Comparison of ENCODE assay signal across 8 cellular contexts in the genomic region with DNA sequence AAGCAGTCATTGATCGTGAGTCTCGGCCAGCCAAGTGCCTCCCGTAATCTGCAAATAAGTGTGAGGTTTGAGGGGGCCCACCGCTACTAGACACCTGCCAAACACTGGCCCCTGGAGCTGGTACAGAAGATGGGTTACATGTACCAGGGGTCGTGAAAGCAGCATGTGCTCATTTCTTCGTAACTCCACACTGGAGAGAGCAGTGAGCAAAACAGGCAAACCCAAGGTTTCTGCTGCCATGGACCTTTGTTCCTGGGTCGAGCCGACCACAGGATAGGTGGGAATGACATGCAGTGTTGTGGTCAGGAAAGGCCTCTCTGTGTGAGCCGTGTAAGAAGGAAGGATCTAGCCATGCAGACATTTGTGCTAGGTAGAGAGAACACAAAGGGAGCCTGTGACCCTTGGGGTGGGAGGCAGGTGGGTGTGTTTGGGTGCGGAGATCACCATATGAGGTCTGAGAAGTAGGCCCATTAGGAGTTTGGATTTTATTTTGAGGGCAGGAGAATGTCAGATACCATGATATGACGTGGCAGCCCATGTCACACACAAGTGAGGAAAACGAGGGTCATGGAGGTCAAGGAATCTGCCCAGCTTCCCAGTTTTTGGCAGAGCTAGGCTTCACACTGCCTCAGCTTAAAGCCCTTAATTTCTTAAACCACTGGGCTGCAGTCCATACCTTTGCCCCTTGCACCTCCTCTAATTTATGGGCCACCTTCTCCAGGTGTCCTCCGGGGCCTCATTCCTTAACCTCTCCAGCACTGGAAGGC. TPM values are rescaled to one million over a fixed set of nuclear protein-coding genes. Genes with fewer than 3 reads are reported as not detected.
DNase-seq lines count a peak whose midpoint lies in the region; ATAC-seq and TF ChIP-seq lines count a peak whose summit lies in the region.

No MANE protein-coding gene starts in this region.

- H3K36me3 ChIP-seq in OCI-LY1 (ENCODE audit: insufficient read depth, low read length): peaks cover 42% of the 10 kb centered on the region

- H3F3A ChIP-seq in OCI-LY1 (ENCODE audit: insufficient read depth, low read length): no peaks in the 10 kb centered on the region

- H3K27me3 ChIP-seq in OCI-LY1 (ENCODE audit: insufficient read depth, low read length) (no peaks in the 10 kb centered on the region), mononuclear cell (ENCODE audit: insufficient read depth, low read length) (no peaks in the 10 kb centered on the region)

- peaks cover 29% of the 10 kb centered on the region for H3K79me2 ChIP-seq in OCI-LY1 (ENCODE audit: insufficient read depth, low read length)

- H3K4me1 ChIP-seq in OCI-LY1 (ENCODE audit: insufficient read depth, low read length, severe bottlenecking) (peaks cover 23% of the 10 kb centered on the region), mononuclear cell (ENCODE audit: insufficient read depth, low read length) (peaks cover 52% of the 10 kb centered on the region)

- peak overlapping the region; percentile 86 for H3K4me3 ChIP-seq in OCI-LY1 (ENCODE audit: low read depth, low read length, poor library complexity, severe bottlenecking)
- H3K4me3 ChIP-seq in mononuclear cell (ENCODE audit: low read length): peak overlapping the region; percentile 79

- DNase-seq in caudate nucleus (lab: John Stamatoyannopoulos, UW) (no peak), C1 segment of cervical spinal cord (lab: John Stamatoyannopoulos, UW) (no peak), NCI-H187 (lab: John Stamatoyannopoulos, UW) (no peak)

- no peaks in the 10 kb centered on the region for H3K9me3 ChIP-seq in OCI-LY1 (ENCODE audit: low read length)
- no peaks in the 10 kb centered on the region for H3K9me3 ChIP-seq in mononuclear cell (ENCODE audit: low read depth, low read length)

- no peaks in the 10 kb centered on the region for H3K9me2 ChIP-seq in OCI-LY1 (ENCODE audit: low read depth, low read length)

- no peaks in the 10 kb centered on the region for H4K20me1 ChIP-seq in OCI-LY1 (ENCODE audit: insufficient read depth, low read length)

- H3K27ac ChIP-seq in 22Rv1 (peak overlapping the region; percentile 95), OCI-LY1 (ENCODE audit: low read depth, low read length, poor library complexity, severe bottlenecking) (peak overlapping the region; percentile 79), caudate nucleus (ENCODE audit: low read depth, low read length) (peak overlapping the region; percentile 83)

- peak overlapping the region; percentile 92 for H3K4me2 ChIP-seq in OCI-LY1 (ENCODE audit: low read length)

- H2AFZ ChIP-seq in OCI-LY1 (ENCODE audit: low read length): no peak overlapping the region

- ATAC-seq in GM18873 (IDR thresholded peaks at IDR 0.05; ENCODE audit: low FRiP score, unreplicated experiment) (peak; percentile 3), HG02870 (IDR thresholded peaks at IDR 0.05; ENCODE audit: unreplicated experiment) (no peak)

- no peak for TF ChIP-seq CTCF in 22Rv1 (IDR thresholded peaks at IDR 0.05)
- no peak for TF ChIP-seq CTCF in OCI-LY1 (IDR thresholded peaks at IDR 0.05; ENCODE audit: low read length)

- peak overlapping the region; percentile 93 for H3K9ac ChIP-seq in OCI-LY1 (ENCODE audit: low read length)

RNA-seq across cellular contexts. Expression of a gene that starts 0.9 kb away (rescaled TPM):
- total RNA-seq in mononuclear cell: 242 TPM

RNA-seq across cellular contexts. Expression of a gene that starts 25.0 kb away (rescaled TPM):
- 29.7 TPM for total RNA-seq in mononuclear cell
